Comparison of ENCODE assay signal across 21 cellular contexts in the genomic region with DNA sequence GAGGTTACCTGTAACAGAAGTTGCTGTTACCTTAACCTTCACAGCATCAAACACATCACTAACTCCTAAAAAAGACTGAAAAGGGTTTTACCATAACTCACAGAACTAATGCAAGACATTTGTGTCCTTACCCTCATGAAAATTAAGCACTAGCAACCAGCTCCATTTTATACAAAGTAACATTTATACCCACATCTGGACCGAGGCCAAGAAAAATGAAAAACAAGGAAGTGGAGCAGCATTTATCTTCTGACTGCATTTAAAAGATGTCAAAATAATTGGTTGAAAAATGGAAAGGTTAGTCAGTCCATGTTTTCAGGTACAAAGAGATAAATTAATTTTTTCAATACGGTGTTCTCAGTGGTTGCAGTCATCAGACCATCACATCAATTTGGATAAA. TPM values are rescaled to one million over a fixed set of nuclear protein-coding genes. Genes with fewer than 3 reads are reported as not detected.
"Had no signal": no experiment of that assay in that cellular context is flagged by ENCODE, and none has a peak within 500 bp of the region (broad histone marks: within the 10 kb centered on the region; RNA-seq: fewer than 3 reads in every experiment).

No MANE protein-coding gene starts in this region.

- H3K4me3 ChIP-seq: ascending aorta, dorsolateral prefrontal cortex, gastrocnemius medialis, neural progenitor cell, psoas muscle had no signal

- H3K4me3 Mint-ChIP-seq: activated CD4-positive, alpha-beta memory T cell treated with anti-CD3 and anti-CD28 coated beads, Interleukin-2, amount 10 ng/mL, durations not matched to agents 7 days and 5 days; activated naive CD4-positive, alpha-beta T cell treated with anti-CD3 and anti-CD28 coated beads, Interleukin-2, amount 10 ng/mL, durations not matched to agents 7 days and 5 days; activated T-cell treated with anti-CD3 and anti-CD28 coated beads, Interleukin-2, amount 50 U/mL, for 24 hours; endodermal cell; naive B cell; neural progenitor cell; stimulated activated naive CD8-positive, alpha-beta T cell treated with anti-CD3 and anti-CD28 coated beads, Interleukin-15, amount 100 ng/mL, for 72 hours; WTC11 had no signal

- H3K9me3 ChIP-seq: ascending aorta, gastrocnemius medialis had no signal

- H3K27ac Mint-ChIP-seq: activated CD4-positive, alpha-beta memory T cell treated with anti-CD3 and anti-CD28 coated beads, Interleukin-2, amount 10 ng/mL, durations not matched to agents 7 days and 5 days; activated naive CD4-positive, alpha-beta T cell treated with anti-CD3 and anti-CD28 coated beads, Interleukin-2, amount 10 ng/mL, durations not matched to agents 7 days and 5 days; activated T-cell treated with anti-CD3 and anti-CD28 coated beads, Interleukin-2, amount 50 U/mL, for 24 hours; endodermal cell; neural progenitor cell; stimulated activated naive CD8-positive, alpha-beta T cell treated with anti-CD3 and anti-CD28 coated beads, Interleukin-15, amount 100 ng/mL, for 72 hours; WTC11 had no signal

- H3K27ac ChIP-seq: ascending aorta, dorsolateral prefrontal cortex, gastrocnemius medialis, neural progenitor cell, psoas muscle had no signal

- DNase-seq: activated CD4-positive, alpha-beta memory T cell treated with anti-CD3 and anti-CD28 coated beads, Interleukin-2, amount 10 ng/mL, durations not matched to agents 7 days and 5 days; activated CD4-positive, alpha-beta T cell treated with anti-CD3 and anti-CD28 coated beads for 4 hours; activated naive CD4-positive, alpha-beta T cell treated with anti-CD3 and anti-CD28 coated beads, Interleukin-2, amount 10 ng/mL, durations not matched to agents 7 days and 5 days; activated T-cell treated with anti-CD3 and anti-CD28 coated beads, Interleukin-2, amount 50 U/mL, for 24 hours; dorsolateral prefrontal cortex; erythroblast; gastrocnemius medialis; mammary epithelial cell; naive B cell; psoas muscle; stimulated activated naive CD8-positive, alpha-beta T cell treated with anti-CD3 and anti-CD28 coated beads, Interleukin-15, amount 100 ng/mL, for 72 hours had no signal

- H3K9me3 Mint-ChIP-seq: activated CD4-positive, alpha-beta memory T cell treated with anti-CD3 and anti-CD28 coated beads, Interleukin-2, amount 10 ng/mL, durations not matched to agents 7 days and 5 days; activated naive CD4-positive, alpha-beta T cell treated with anti-CD3 and anti-CD28 coated beads, Interleukin-2, amount 10 ng/mL, durations not matched to agents 7 days and 5 days; endodermal cell had no signal

- H3K36me3 ChIP-seq: ascending aorta, gastrocnemius medialis, neural progenitor cell had no signal

- H3K4me1 ChIP-seq: psoas muscle had no signal

- H3K36me3 Mint-ChIP-seq: activated naive CD4-positive, alpha-beta T cell treated with anti-CD3 and anti-CD28 coated beads, Interleukin-2, amount 10 ng/mL, durations not matched to agents 7 days and 5 days; naive B cell; neural progenitor cell; WTC11 had no signal

- H3K4me1 Mint-ChIP-seq: activated CD4-positive, alpha-beta memory T cell treated with anti-CD3 and anti-CD28 coated beads, Interleukin-2, amount 10 ng/mL, durations not matched to agents 7 days and 5 days; activated naive CD4-positive, alpha-beta T cell treated with anti-CD3 and anti-CD28 coated beads, Interleukin-2, amount 10 ng/mL, durations not matched to agents 7 days and 5 days; stimulated activated naive CD8-positive, alpha-beta T cell treated with anti-CD3 and anti-CD28 coated beads, Interleukin-15, amount 100 ng/mL, for 72 hours had no signal

- H3K27me3 ChIP-seq: ascending aorta had no signal

- ATAC-seq: gastrocnemius medialis; left lobe of liver; psoas muscle; sciatic nerve; stimulated activated naive CD8-positive, alpha-beta T cell treated with anti-CD3 and anti-CD28 coated beads, Interleukin-15, amount 100 ng/mL, for 72 hours; WTC11 had no signal

RNA-seq across cellular contexts. Expression of gene RBP4, which starts 3.1 kb away (rescaled TPM):
- total RNA-seq: activated CD4-positive, alpha-beta memory T cell treated with anti-CD3 and anti-CD28 coated beads, Interleukin-2, amount 10 ng/mL, durations not matched to agents 7 days and 5 days; mammary epithelial cell had no signal

RNA-seq across cellular contexts. Expression of gene PDE6C, which starts 8.2 kb away (rescaled TPM):
- total RNA-seq: activated CD4-positive, alpha-beta memory T cell treated with anti-CD3 and anti-CD28 coated beads, Interleukin-2, amount 10 ng/mL, durations not matched to agents 7 days and 5 days; ascending aorta; chondrocyte; endodermal cell; gastrocnemius medialis; left lobe of liver; mammary epithelial cell; osteocyte; psoas muscle; sciatic nerve; temporal lobe; ureter; WTC11 had no signal

RNA-seq across cellular contexts. Expression of gene FFAR4, which starts 37.7 kb away (rescaled TPM):
- total RNA-seq: activated CD4-positive, alpha-beta memory T cell treated with anti-CD3 and anti-CD28 coated beads, Interleukin-2, amount 10 ng/mL, durations not matched to agents 7 days and 5 days; ascending aorta; chondrocyte; endodermal cell; mammary epithelial cell; osteocyte; temporal lobe had no signal
